ENCODE assay signal across 8 cellular contexts in the genomic region with DNA sequence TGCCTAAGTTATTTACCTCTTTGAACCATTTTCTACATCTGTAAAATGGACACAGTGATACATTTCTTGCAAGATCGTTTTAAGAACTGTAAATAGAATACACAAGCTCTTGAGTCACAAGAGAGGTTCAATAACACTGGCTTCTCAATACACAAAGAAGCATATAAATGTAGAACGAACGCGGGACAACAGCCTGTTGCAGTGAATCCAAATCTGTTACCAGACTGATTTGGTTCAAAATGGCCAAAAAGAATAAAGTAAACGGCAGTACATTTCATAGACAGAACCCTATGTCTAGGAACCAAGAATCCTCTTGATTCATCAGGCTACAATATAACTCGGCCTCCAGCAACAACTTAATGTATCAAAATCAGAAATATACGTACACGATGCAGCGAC. TPM values are rescaled to one million over a fixed set of nuclear protein-coding genes. Genes with fewer than 3 reads are reported as not detected.
DNase-seq lines count a peak whose midpoint lies in the region; ATAC-seq, FAIRE-seq and TF ChIP-seq lines count a peak whose summit lies in the region.

No MANE protein-coding gene starts in this region.

- ATAC-seq in A549 (peak; percentile 12 to 31; a peak in 4 of 6 replicates), GM19463 (IDR thresholded peaks at IDR 0.05; ENCODE audit: unreplicated experiment) (peak; percentile 35), GM19467 (IDR thresholded peaks at IDR 0.05; ENCODE audit: unreplicated experiment) (no peak)

- no peaks in the 10 kb centered on the region for H3K36me3 ChIP-seq in skeletal muscle satellite cell (ENCODE audit: insufficient read depth, low read length)

- H3K4me2 ChIP-seq in A549: peak overlapping the region; percentile 75
- peak overlapping the region; percentile 83 for H3K4me2 ChIP-seq in skeletal muscle satellite cell (ENCODE audit: low read length)

- POLR2A ChIA-PET in A549 (lab: Yijun Ruan, JAX) (no interaction called here), RWPE1 (lab: Yijun Ruan, JAX; ENCODE audit: low non-redundant PET) (no interaction called here)

- H3K4me3 ChIP-seq in A549 (peak overlapping the region; percentile 62), fibroblast of villous mesenchyme (ENCODE audit: low read depth, low read length) (peak overlapping the region; percentile 90), skeletal muscle satellite cell (ENCODE audit: low read length) (peak overlapping the region; percentile 89)

- H3K27me3 ChIP-seq in skeletal muscle satellite cell (ENCODE audit: control insufficient read depth, insufficient read depth, low read length): no peaks in the 10 kb centered on the region

- H3K9ac ChIP-seq in skeletal muscle satellite cell (ENCODE audit: low read depth, low read length): peak overlapping the region; percentile 89

- TF ChIP-seq CTCF in A549 (IDR thresholded peaks at IDR 0.05) (no peak), RWPE1 (conservative IDR thresholded peaks at IDR 0.05; ENCODE audit: low read depth) (no peak), fibroblast of villous mesenchyme (IDR thresholded peaks at IDR 0.05; ENCODE audit: insufficient read depth, low read depth, low read length) (no peak)

- DNase-seq in A549 (ENCODE audit: low read depth in 1 of 2, low spot score in 1 of 2): no peak
- no peak for DNase-seq in RWPE1 (ENCODE audit: low spot score)
- no peak for DNase-seq in fibroblast of villous mesenchyme (ENCODE audit: low read depth)
- DNase-seq in midbrain (lab: John Stamatoyannopoulos, UW): no peak
- no peak for DNase-seq in mesenteric fat pad (ENCODE audit: low spot score)

- WGBS in A549 (ENCODE audit: missing lambda C conversion rate): under 1% methylated on average over 9 of the region's 9 CpGs

- no peak for TF ChIP-seq POLR2A in A549 (IDR thresholded peaks at IDR 0.05; ENCODE audit: low read length)

- H3K4me1 ChIP-seq in A549 (peaks cover 18% of the 10 kb centered on the region; the same call in 2 of the 3 replicates), skeletal muscle satellite cell (ENCODE audit: control insufficient read depth, insufficient read depth, low read length) (peaks cover 17% of the 10 kb centered on the region)

- TF ChIP-seq RAD21 in A549 (conservative IDR thresholded peaks at IDR 0.05 in 1 of 2, IDR thresholded peaks at IDR 0.05 in 1 of 2): no peak

- no peak for TF ChIP-seq EP300 in A549 (IDR thresholded peaks at IDR 0.05)

- FAIRE-seq in A549 (lab: Jason Lieb, UNC): no peak

- H3K9me3 ChIP-seq in A549: no peaks in the 10 kb centered on the region
- no peaks in the 10 kb centered on the region for H3K9me3 ChIP-seq in skeletal muscle satellite cell (replicated peaks; ENCODE audit: low read length)

- CTCF ChIA-PET in A549 (lab: Yijun Ruan, JAX): interaction anchor here (1.0 to 2.8 kb wide), 4 partner anchors 10 to 78 kb away, joined by 3 to 12 read pairs (median 4); no protein-coding TSS in a partner anchor
- CTCF ChIA-PET in RWPE1 (lab: Yijun Ruan, JAX): no interaction called here

- peak overlapping the region; percentile 87 to 94 for H3K27ac ChIP-seq in A549
- peak overlapping the region; percentile 80 for H3K27ac ChIP-seq in RWPE1

TF ChIP-seq in A549, 52 proteins besides CTCF, POLR2A, EP300 and RAD21:
- TF ChIP-seq MAZ (IDR thresholded peaks at IDR 0.05; ENCODE audit: borderline replicate concordance, low read depth, low read length): no peak
- TF ChIP-seq FOXS1 (CRISPR knock-in tag; IDR thresholded peaks at IDR 0.05): no peak
- TF ChIP-seq, protein P1, sequence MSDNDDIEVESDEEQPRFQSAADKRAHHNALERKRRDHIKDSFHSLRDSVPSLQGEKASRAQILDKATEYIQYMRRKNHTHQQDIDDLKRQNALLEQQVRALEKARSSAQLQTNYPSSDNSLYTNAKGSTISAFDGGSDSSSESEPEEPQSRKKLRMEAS (IDR thresholded peaks at IDR 0.05): no peak
- no peak for TF ChIP-seq NR3C1 (IDR thresholded peaks at IDR 0.05)
- TF ChIP-seq EHF (CRISPR knock-in tag; IDR thresholded peaks at IDR 0.05): no peak
- TF ChIP-seq CHD4 (IDR thresholded peaks at IDR 0.05; ENCODE audit: borderline replicate concordance): no peak

RNA-seq across cellular contexts. Expression of a gene that starts 0.7 kb away (rescaled TPM):
- polyA plus RNA-seq in A549 (2011; rRNA removed) (22.4 and 30.8 TPM in 2 replicates), A549 (2017; fragmentation: RNase III; extraction: RNeasy Plus Mini Kit Qiagen cat#74134 plus additional on column Dnase treatment) (12.7 to 13.5 TPM (median 13.4 TPM) in 3 replicates)
- 8.2 and 8.7 TPM in 2 replicates for polyA plus RNA-seq in A549 (2012; cell fraction: cytosol; rRNA removed)
- 3.6 and 5.8 TPM in 2 replicates for polyA plus RNA-seq in A549 (2012; cell fraction: nucleus; rRNA removed)
- polyA minus RNA-seq in A549 (2011; rRNA and poly(A)+ RNA removed): 7.2 and 10.9 TPM in 2 replicates
- total RNA-seq in fibroblast of villous mesenchyme (10.6 and 17.7 TPM in 2 replicates), mesenteric fat pad (26.5 TPM)
- 11.4 and 12.4 TPM in 2 replicates for total RNA-seq in skeletal muscle satellite cell (2012; rRNA removed)
